In the genomic region with DNA sequence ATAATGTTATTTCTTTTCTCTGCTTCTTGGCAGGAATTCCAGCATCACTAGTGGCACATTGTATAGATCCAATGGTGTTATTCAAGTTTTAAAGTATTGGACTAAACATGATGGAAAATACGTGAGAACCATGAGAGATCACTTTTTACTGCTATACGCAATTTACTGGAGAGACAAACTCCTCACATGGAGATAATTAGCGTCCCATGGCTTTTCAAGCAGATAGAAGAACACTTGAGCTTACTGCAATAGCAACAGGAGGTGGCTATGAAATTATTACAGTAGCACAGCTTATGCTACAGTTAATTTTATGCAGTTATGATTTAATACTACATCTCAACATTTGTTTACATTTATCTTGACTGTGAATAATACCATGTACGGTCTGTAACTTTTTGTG, we compare ENCODE assay signal across 22 cellular contexts. TPM values are rescaled to one million over a fixed set of nuclear protein-coding genes. Genes with fewer than 3 reads are reported as not detected.
"Had no signal": no experiment of that assay in that cellular context is flagged by ENCODE, and none has a peak within 500 bp of the region (broad histone marks: within the 10 kb centered on the region; RNA-seq: fewer than 3 reads in every experiment).

No MANE protein-coding gene starts in this region.

- H3K27ac ChIP-seq: KMS-11, SJSA1, SK-N-MC had no signal

- DNase-seq: Kasumi-1, MM.1S, NCI-H1092 treated with DMSO at 0.1 percent for 48 hours, NCI-H146, NCI-H1694 treated with DMSO at 0.1 percent for 48 hours, NCI-H1930, NCI-H2081, NCI-H2107, NCI-H2227 treated with DMSO at 0.1 percent for 48 hours, NCI-H510A, NCI-H524 treated with DMSO at 0.1 percent for 48 hours, NCI-H82, Right ventricle myocardium superior, RPMI8226, SIG-M5 had no signal

- ATAC-seq: K562 had no signal

- H3K9me3 ChIP-seq: SJSA1 had no signal

- H3K27me3 ChIP-seq: SJSA1 had no signal

- H3K36me3 ChIP-seq: SJSA1 had no signal

- H3K4me3 ChIP-seq: K562, SJSA1, SK-N-MC had no signal

- FAIRE-seq: K562, RCC 7860 had no signal

RNA-seq across cellular contexts. Expression of a gene that starts 48.4 kb away (rescaled TPM):
- total RNA-seq: HT1080, Right ventricle myocardium superior, SJSA1 had no signal

RNA-seq across cellular contexts. Expression of a gene that starts 56.2 kb away (rescaled TPM):
- total RNA-seq: Right ventricle myocardium superior; SJSA1; T-helper 1 cell treated with Interleukin-12 subunit alpha and Interleukin-12 subunit beta and Interleukin-4 antibody, amounts not matched to agents 30 ng/mL and 1 ng/mL, for 36 hours had no signal
